Comparison of ENCODE assay signal across 13 cellular contexts in genomic region chr9:99465231-99465891, GRCh38.
DNase-seq lines count a peak whose midpoint lies in the region; ATAC-seq and TF ChIP-seq lines count a peak whose summit lies in the region.
"Had no signal": no experiment of that assay in that cellular context is flagged by ENCODE, and none has a peak within 500 bp of the region (broad histone marks: within the 10 kb centered on the region; RNA-seq: fewer than 3 reads in every experiment).

No MANE protein-coding gene starts in this region.

- no peaks in the 10 kb centered on the region for H3K9me3 Mint-ChIP-seq in type B pancreatic cell
- H3K9me3 Mint-ChIP-seq: effector memory CD8-positive, alpha-beta T cell had no signal

- no peaks in the 10 kb centered on the region for H3K9me3 ChIP-seq in ascending aorta
- H3K9me3 ChIP-seq: psoas muscle had no signal

- DNase-seq in Right ventricle myocardium inferior (ENCODE audit: missing footprints): no peak
- DNase-seq in cardiac septum (ENCODE audit: low spot score): no peak
- no peak for DNase-seq in ascending aorta (ENCODE audit: low spot score in 2 of 2)
- DNase-seq in midbrain (lab: John Stamatoyannopoulos, UW): peak; percentile 45
- no peak for DNase-seq in type B pancreatic cell (ENCODE audit: extremely low spot score, unreplicated experiment)
- DNase-seq: activated CD8-positive, alpha-beta memory T cell treated with anti-CD3 and anti-CD28 coated beads, Interleukin-2, amount 10 ng/mL, durations not matched to agents 7 days and 5 days; DMS79 treated with DMSO at 0.1 percent for 48 hours; effector memory CD8-positive, alpha-beta T cell; psoas muscle had no signal

- H3K4me1 Mint-ChIP-seq in type B pancreatic cell (ENCODE audit: unreplicated experiment): peaks cover 10% of the 10 kb centered on the region
- H3K4me1 Mint-ChIP-seq: activated CD8-positive, alpha-beta memory T cell treated with anti-CD3 and anti-CD28 coated beads, Interleukin-2, amount 10 ng/mL, durations not matched to agents 7 days and 5 days had no signal

- no peaks in the 10 kb centered on the region for H3K27me3 Mint-ChIP-seq in type B pancreatic cell

- peak; percentile 31 for ATAC-seq in Right ventricle myocardium inferior
- ATAC-seq in GM21529 (IDR thresholded peaks at IDR 0.05; ENCODE audit: unreplicated experiment): no peak
- no peak for ATAC-seq in GM21381 (IDR thresholded peaks at IDR 0.05; ENCODE audit: unreplicated experiment)
- no peak for ATAC-seq in GM19035 (IDR thresholded peaks at IDR 0.05; ENCODE audit: unreplicated experiment)
- ATAC-seq: activated CD8-positive, alpha-beta memory T cell treated with anti-CD3 and anti-CD28 coated beads, Interleukin-2, amount 10 ng/mL, durations not matched to agents 7 days and 5 days; effector memory CD8-positive, alpha-beta T cell; psoas muscle had no signal

- H3K4me1 ChIP-seq in ascending aorta: peaks cover 0 to 3% of the 10 kb centered on the region in 2 donors
- H3K4me1 ChIP-seq: psoas muscle had no signal

- H3K36me3 Mint-ChIP-seq in type B pancreatic cell: no peaks in the 10 kb centered on the region

- intact Hi-C loops in Right ventricle myocardium inferior (cut with DNase I) (no loop called here), cardiac septum (cut with DNase I) (no loop called here), ascending aorta (cut with DNase I) (no loop called here)

- no peak overlapping the region for H3K4me3 Mint-ChIP-seq in type B pancreatic cell
- H3K4me3 Mint-ChIP-seq: activated CD8-positive, alpha-beta memory T cell treated with anti-CD3 and anti-CD28 coated beads, Interleukin-2, amount 10 ng/mL, durations not matched to agents 7 days and 5 days; effector memory CD8-positive, alpha-beta T cell had no signal

- H3K27ac Mint-ChIP-seq in type B pancreatic cell: no peak overlapping the region
- H3K27ac Mint-ChIP-seq: activated CD8-positive, alpha-beta memory T cell treated with anti-CD3 and anti-CD28 coated beads, Interleukin-2, amount 10 ng/mL, durations not matched to agents 7 days and 5 days; effector memory CD8-positive, alpha-beta T cell had no signal

- no peaks in the 10 kb centered on the region for H3K36me3 ChIP-seq in ascending aorta

- H3K4me3 ChIP-seq in ascending aorta: no peak overlapping the region
- H3K4me3 ChIP-seq: psoas muscle had no signal

- no peaks in the 10 kb centered on the region for H3K27me3 ChIP-seq in ascending aorta

- H3K27ac ChIP-seq in ascending aorta: peak overlapping the region; percentile 70 to 74
- H3K27ac ChIP-seq: psoas muscle, RWPE1 had no signal

- TF ChIP-seq CTCF in ascending aorta (IDR thresholded peaks at IDR 0.05) (no peak), type B pancreatic cell (conservative IDR thresholded peaks at IDR 0.05) (no peak)
